ENCODE assay signal across 17 cellular contexts in genomic region chr10:106947643-106948042, GRCh38.
"Had no signal": no experiment of that assay in that cellular context is flagged by ENCODE, and none has a peak within 500 bp of the region (broad histone marks: within the 10 kb centered on the region; RNA-seq: fewer than 3 reads in every experiment).

No MANE protein-coding gene starts in this region.

- H3K27me3 ChIP-seq: brain microvascular endothelial cell, foreskin keratinocyte, pancreas, tibial artery, uterus had no signal

- H3K4me3 ChIP-seq: mucosa of descending colon, pancreas, tibial artery, uterus had no signal

- H3K4me1 ChIP-seq: foreskin keratinocyte, pancreas, tibial artery, uterus had no signal

- ATAC-seq: activated CD4-positive, CD25-positive, alpha-beta regulatory T cell treated with anti-CD3 and anti-CD28 coated beads, Interleukin-2, amount 50 U/mL, for 24 hours; foreskin keratinocyte; left ventricle myocardium superior; mucosa of descending colon; naive thymus-derived CD4-positive, alpha-beta T cell; pancreas; stimulated activated memory B cell treated with anti-CD40 and anti-IgM and Interleukin-4, amounts not matched to agents 10 μg/mL and 1 μg/mL and 100 μg/mL, for 72 hours had no signal

- H3K36me3 ChIP-seq: brain microvascular endothelial cell, pancreas, tibial artery, uterus had no signal

- H3K9me3 ChIP-seq: mucosa of descending colon, pancreas, tibial artery, uterus had no signal

- H3K27ac ChIP-seq: brain microvascular endothelial cell, foreskin keratinocyte, pancreas, tibial artery, uterus had no signal

- DNase-seq: activated CD4-positive, alpha-beta T cell treated with anti-CD3 and anti-CD28 coated beads, Interleukin-2, amount 50 U/mL, for 1 hour; activated CD8-positive, alpha-beta memory T cell treated with anti-CD3 and anti-CD28 coated beads for 24 hours; activated naive CD4-positive, alpha-beta T cell treated with Interleukin-2 at 50 U/mL for 16 hours; anterior cingulate cortex; brain microvascular endothelial cell; cortex of kidney; effector CD8-positive, alpha-beta T cell; foreskin keratinocyte; left ventricle myocardium superior; mucosa of descending colon; naive thymus-derived CD4-positive, alpha-beta T cell; pancreas; stimulated activated CD4-positive, alpha-beta T cell treated with anti-CD3 and anti-CD28 coated beads, Interleukin-2, amount 100 ng/mL, for 48 hours; tibial artery; uterus had no signal
